Comparison of ENCODE assay signal across 1 cellular context in genomic region chr2:96800762-96801463, GRCh38.
TF ChIP-seq lines count a peak whose summit lies in the region.

No MANE protein-coding gene starts in this region.

TF ChIP-seq in endothelial cell of umbilical vein, 7 proteins besides CTCF, POLR2A, EP300 and RAD21:
- no peak for TF ChIP-seq GATA2 (IDR thresholded peaks at IDR 0.05; ENCODE audit: insufficient read depth, insufficient read length, low read depth, low read length)
- peak; percentile 31 for TF ChIP-seq MYC (IDR thresholded peaks at IDR 0.05; ENCODE audit: low read depth, low read length)
